ENCODE assay signal across 11 cellular contexts in the genomic region with DNA sequence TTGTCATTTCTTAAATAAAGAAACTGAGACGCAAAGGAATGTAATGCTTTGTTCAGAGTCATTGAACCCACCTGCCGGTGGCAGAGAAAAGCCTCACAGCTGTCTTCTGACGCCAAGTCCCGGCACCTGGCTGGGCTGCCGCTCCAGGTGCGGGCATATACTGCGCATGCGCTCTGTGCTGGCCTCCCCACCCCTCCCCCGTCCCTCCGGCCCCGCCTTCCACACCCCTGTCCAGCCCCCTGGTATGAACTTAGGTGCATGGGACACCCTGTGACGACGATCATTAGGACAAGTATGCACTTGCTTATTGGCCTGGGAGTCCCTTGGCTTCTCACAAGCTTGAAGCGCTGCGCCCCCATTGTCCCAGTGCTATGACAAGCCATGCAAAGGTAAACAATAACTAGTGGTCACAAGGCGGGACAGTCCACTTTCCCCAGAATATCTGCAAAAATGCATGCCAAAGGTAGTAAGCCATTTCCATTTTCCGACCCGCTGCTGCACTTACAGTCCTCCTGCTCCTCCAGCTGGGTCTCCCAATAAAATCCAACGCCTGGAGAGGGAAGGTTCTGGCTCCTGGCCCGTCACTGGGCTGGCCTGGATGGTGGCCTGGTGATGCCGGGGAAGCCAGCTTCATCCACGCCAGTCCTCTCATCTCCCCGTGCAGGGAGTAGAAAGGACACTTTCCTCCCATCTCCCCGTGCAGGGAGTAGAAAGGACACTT.
DNase-seq lines count a peak whose midpoint lies in the region; ATAC-seq, FAIRE-seq and TF ChIP-seq lines count a peak whose summit lies in the region.
"Had no signal": no experiment of that assay in that cellular context is flagged by ENCODE, and none has a peak within 500 bp of the region (broad histone marks: within the 10 kb centered on the region; RNA-seq: fewer than 3 reads in every experiment).

No MANE protein-coding gene starts in this region.

- peak overlapping the region in 2 of 3 experiments; percentile 13 to 36; a peak in 2 of 6 replicates for H3K4me3 ChIP-seq in HepG2 (replicated peaks in 1 of 3; ENCODE audit: insufficient read depth in 1 of 3, low read depth in 2 of 3, low read length in 3 of 3)
- H3K4me3 ChIP-seq in effector memory CD4-positive, alpha-beta T cell (ENCODE audit: insufficient read depth, low read depth, low read length, poor library complexity, severe bottlenecking) = no peak overlapping the region
- H3K4me3 ChIP-seq in esophagus muscularis mucosa = no peak overlapping the region

- intact Hi-C loops in HepG2 (cut with micrococcal nuclease; ENCODE audit: unreplicated experiment) = loop anchor here (5.0 to 10.0 kb wide), 2 partner anchors 48 to 351 kb away; no protein-coding TSS in a partner anchor
- intact Hi-C loops in esophagus muscularis mucosa (cut with DNase I) = no loop called here

- no TSS peak for BruUV-seq in HepG2 (replicated peaks; lab: Mats Ljungman, UMichigan)

- peak; percentile 76 for ATAC-seq in WTC11
- ATAC-seq in HepG2 = peak; percentile 50
- no peak for ATAC-seq in GM21526 (IDR thresholded peaks at IDR 0.05; ENCODE audit: low FRiP score, unreplicated experiment)

- TF ChIP-seq POLR2A in HepG2 (IDR thresholded peaks at IDR 0.05; ENCODE audit: insufficient read depth in 1 of 2, low read depth in 2 of 2, low read length in 2 of 2) (no peak), esophagus muscularis mucosa (IDR thresholded peaks at IDR 0.05; ENCODE audit: low read depth) (no peak)

- H4K20me1 ChIP-seq in HepG2 (ENCODE audit: insufficient read depth, low read length) = no peaks in the 10 kb centered on the region

- no peaks in the 10 kb centered on the region for H3K9me3 Mint-ChIP-seq in WTC11
- H3K9me3 Mint-ChIP-seq: neural crest cell had no signal

- H3K9me3 ChIP-seq in HepG2 (ENCODE audit: low read length) (no peaks in the 10 kb centered on the region), esophagus muscularis mucosa (no peaks in the 10 kb centered on the region)
- H3K9me3 ChIP-seq in effector memory CD4-positive, alpha-beta T cell (ENCODE audit: control insufficient read depth, low read length) = no peaks in the 10 kb centered on the region

- no peak overlapping the region for H3K27ac ChIP-seq in 22Rv1
- H3K27ac ChIP-seq in HepG2 (ENCODE audit: extremely low read length, insufficient read depth, low read length) = peak overlapping the region; percentile 43
- no peak overlapping the region for H3K27ac ChIP-seq in effector memory CD4-positive, alpha-beta T cell (ENCODE audit: insufficient read depth, low read length, poor library complexity, severe bottlenecking)
- no peak overlapping the region for H3K27ac ChIP-seq in esophagus muscularis mucosa (replicated peaks in 1 of 4)

- TF ChIP-seq RAD21 in HepG2 (CRISPR knock-in tag; IDR thresholded peaks at IDR 0.05) = no peak

- peak overlapping the region; percentile 32; the same call in 1 of the 2 replicates for H3K9ac ChIP-seq in HepG2 (ENCODE audit: insufficient read depth, low read depth, low read length)

- H3K27me3 Mint-ChIP-seq in WTC11 (ENCODE audit: low read depth) = no peaks in the 10 kb centered on the region; the same call in 1 of the 2 replicates

- H3K4me2 ChIP-seq in HepG2 (ENCODE audit: low read depth, low read length) = peak overlapping the region; percentile 62

- peaks cover 16% of the 10 kb centered on the region for H3K4me1 Mint-ChIP-seq in WTC11

- no peaks in the 10 kb centered on the region for H3K36me3 ChIP-seq in HepG2 (replicated peaks in 1 of 2; ENCODE audit: control insufficient read depth in 1 of 2, insufficient read depth in 2 of 2, low read length in 2 of 2)
- H3K36me3 ChIP-seq in effector memory CD4-positive, alpha-beta T cell (ENCODE audit: control insufficient read depth, insufficient read depth, low read length) = no peaks in the 10 kb centered on the region
- no peaks in the 10 kb centered on the region for H3K36me3 ChIP-seq in esophagus muscularis mucosa

- H3K79me2 ChIP-seq in HepG2 (ENCODE audit: insufficient read depth, low read length) = no peaks in the 10 kb centered on the region

- no peak overlapping the region for H3K27ac Mint-ChIP-seq in WTC11

- WGBS in HepG2 (ENCODE audit: low lambda C conversion rate) = 60% methylated on average over 21 of the region's 24 CpGs
- 73% methylated on average over 20 of the region's 24 CpGs for WGBS in esophagus muscularis mucosa

- POLR2A ChIA-PET in WTC11 (lab: Charles Lee) = interaction anchor here (0.6 kb wide), 1 partner anchor 32 kb away, joined by 4 read pairs; no protein-coding TSS in a partner anchor
- POLR2A ChIA-PET in HepG2 (lab: Yijun Ruan, JAX) = interaction anchor here (0.6 to 1.1 kb wide), 4 partner anchors 11 to 248 kb away, joined by 3 to 4 read pairs (median 4); no protein-coding TSS in a partner anchor

- no peak overlapping the region for H3K4me3 Mint-ChIP-seq in WTC11
- H3K4me3 Mint-ChIP-seq: neural crest cell had no signal

- CTCF ChIA-PET in WTC11 (lab: Charles Lee) (interaction anchor here (0.6 to 1.7 kb wide), 6 partner anchors 13 to 138 kb away, joined by 3 to 6 read pairs (median 4); no protein-coding TSS in a partner anchor), HepG2 (lab: Yijun Ruan, JAX; ENCODE audit: low intra/inter-chr PET ratio, low total read pairs) (no interaction called here)

- H3K36me3 Mint-ChIP-seq in WTC11 = no peaks in the 10 kb centered on the region

- TF ChIP-seq CTCF in 22Rv1 (IDR thresholded peaks at IDR 0.05) = peak; percentile 25; the same call in 1 of the 2 replicates
- TF ChIP-seq CTCF in WTC11 (IDR thresholded peaks at IDR 0.05) = no peak
- 0 out of 2 replicates have a peak, but pooled peaks have one; percentile 7 for TF ChIP-seq CTCF in HepG2 (CRISPR knock-in tag; IDR thresholded peaks at IDR 0.05)
- TF ChIP-seq CTCF in esophagus muscularis mucosa (IDR thresholded peaks at IDR 0.05) = no peak

- in situ Hi-C loops in HepG2 (cut with HindIII; ENCODE audit: extremely low pct_ligation_motif_present, low pct_unique_long_range_greater_than_20kb) = no loop called here

- DNase-seq in M059J (ENCODE audit: low read depth) (peak; percentile 12), WTC11 (ENCODE audit: low spot score) (peak; percentile 57), HepG2 (ENCODE audit: low spot score) (peak; percentile 64), mesenteric fat pad (ENCODE audit: low spot score) (no peak), esophagus muscularis mucosa (ENCODE audit: extremely low spot score) (no peak)
- DNase-seq in effector memory CD4-positive, alpha-beta T cell = no peak
- DNase-seq: NCI-H1694, T-helper 1 cell had no signal

- H3K27me3 ChIP-seq in HepG2 (ENCODE audit: control insufficient read depth in 1 of 2, insufficient read depth in 2 of 2, low read length in 2 of 2) (no peaks in the 10 kb centered on the region), esophagus muscularis mucosa (peaks cover 0 to 24% (median 0%) of the 10 kb centered on the region in 4 donors)
- H3K27me3 ChIP-seq in effector memory CD4-positive, alpha-beta T cell (replicated peaks; ENCODE audit: control insufficient read depth, insufficient read depth, low read length, poor library complexity, severe bottlenecking) = peaks cover 4% of the 10 kb centered on the region

- H2AFZ ChIP-seq in HepG2 (ENCODE audit: low read length) = no peak overlapping the region

- no peak for FAIRE-seq in HepG2 (lab: Jason Lieb, UNC)

- TF ChIP-seq EP300 in HepG2 (IDR thresholded peaks at IDR 0.05; ENCODE audit: low read depth in 2 of 2, low read length in 2 of 2) = no peak
- TF ChIP-seq EP300 in HepG2 (CRISPR knock-in tag; IDR thresholded peaks at IDR 0.05; ENCODE audit: borderline replicate concordance) = no peak
- no peak for TF ChIP-seq EP300 in esophagus muscularis mucosa (IDR thresholded peaks at IDR 0.05)

- peaks cover 83% of the 10 kb centered on the region for H3K4me1 ChIP-seq in HepG2 (ENCODE audit: insufficient read depth, low read length)
- H3K4me1 ChIP-seq in effector memory CD4-positive, alpha-beta T cell (ENCODE audit: control insufficient read depth, insufficient read depth, low read length, poor library complexity, severe bottlenecking) = no peaks in the 10 kb centered on the region
- H3K4me1 ChIP-seq in esophagus muscularis mucosa = peaks cover 0 to 7% (median 1%) of the 10 kb centered on the region in 4 donors

TF ChIP-seq in WTC11, 78 proteins besides CTCF, POLR2A, EP300 and RAD21 (continues in another document):
- TF ChIP-seq ELF4 (CRISPR knock-in tag; IDR thresholded peaks at IDR 0.05; ENCODE audit: low read depth) (no peak), GTF2I (CRISPR knock-in tag; conservative IDR thresholded peaks at IDR 0.05) (no peak)
- TF ChIP-seq, protein P1, sequence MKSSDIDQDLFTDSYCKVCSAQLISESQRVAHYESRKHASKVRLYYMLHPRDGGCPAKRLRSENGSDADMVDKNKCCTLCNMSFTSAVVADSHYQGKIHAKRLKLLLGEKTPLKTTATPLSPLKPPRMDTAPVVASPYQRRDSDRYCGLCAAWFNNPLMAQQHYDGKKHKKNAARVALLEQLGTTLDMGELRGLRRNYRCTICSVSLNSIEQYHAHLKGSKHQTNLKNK (CRISPR knock-in tag; IDR thresholded peaks at IDR 0.05) = no peak

TF ChIP-seq in HepG2, 621 proteins besides CTCF, POLR2A, EP300 and RAD21 (continues in another document):
- TF ChIP-seq MXI1 (IDR thresholded peaks at IDR 0.05; ENCODE audit: borderline replicate concordance, low read depth, low read length) (no peak), ZIK1 (CRISPR knock-in tag; IDR thresholded peaks at IDR 0.05; ENCODE audit: borderline replicate concordance, low read depth) (no peak), HDAC2 (CRISPR knock-in tag; IDR thresholded peaks at IDR 0.05) (no peak), BRD4 (CRISPR knock-in tag; IDR thresholded peaks at IDR 0.05) (0 out of 2 replicates have a peak, but pooled peaks have one; percentile 14), MXD4 (CRISPR knock-in tag; IDR thresholded peaks at IDR 0.05) (no peak), ZSCAN21 (CRISPR knock-in tag; IDR thresholded peaks at IDR 0.05; ENCODE audit: borderline replicate concordance) (no peak), SALL1 (CRISPR knock-in tag; IDR thresholded peaks at IDR 0.05) (peak; percentile 26; the same call in 1 of the 2 replicates)

Comparison
In these comparisons a context has a peak if more than half of its experiments do, and no peak if none do; other contexts are left out.
1. CTCF ChIP-seq: peak in 22Rv1 (single experiment) and HepG2 (single experiment); none in WTC11 (single experiment) and esophagus muscularis mucosa (0 of 3).
2. DNase-seq: peak in M059J (single experiment), WTC11 (single experiment) and HepG2 (single experiment); none in effector memory CD4-positive, alpha-beta T cell (0 of 3), mesenteric fat pad (single experiment) and esophagus muscularis mucosa (single experiment).
3. H3K4me3 ChIP-seq: peak in HepG2 (2 of 3); none in effector memory CD4-positive, alpha-beta T cell (single experiment) and esophagus muscularis mucosa (0 of 4).